8 cellular contexts compared by ENCODE assay signal in the genomic region with DNA sequence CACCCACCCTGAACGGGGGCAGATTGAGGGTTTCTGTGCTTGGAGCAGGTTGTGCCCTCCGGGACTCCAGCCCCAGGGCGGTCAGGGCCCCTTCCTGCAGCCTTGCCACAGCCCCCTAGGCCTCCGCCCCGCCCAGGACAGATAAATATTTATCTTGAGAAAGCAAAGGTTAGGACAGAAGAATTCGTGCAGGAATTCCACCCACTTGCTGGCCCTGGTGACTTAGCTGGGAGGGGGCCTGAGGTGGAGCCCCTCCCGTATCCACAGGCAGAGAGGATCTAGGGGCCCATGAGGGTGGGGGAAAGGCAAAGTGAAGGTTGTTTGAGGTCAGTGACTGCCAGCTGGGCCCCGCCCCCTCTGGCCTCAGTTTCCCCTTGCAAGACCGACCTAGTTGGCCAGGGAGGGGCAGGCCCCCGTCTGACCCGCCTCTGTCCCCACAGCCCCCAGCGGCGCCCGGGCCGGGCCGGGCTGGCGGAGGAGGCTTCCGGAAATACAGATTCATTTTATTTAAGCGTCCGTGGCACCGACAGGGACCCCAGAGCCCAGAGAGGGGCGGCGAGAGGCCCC. TPM values are rescaled to one million over a fixed set of nuclear protein-coding genes. Genes with fewer than 3 reads are reported as not detected.
DNase-seq lines count a peak whose midpoint lies in the region; ATAC-seq and TF ChIP-seq lines count a peak whose summit lies in the region.

No MANE protein-coding gene starts in this region.

- H3K27me3 ChIP-seq in WERI-Rb-1 (ENCODE audit: insufficient read depth, low read depth, severe bottlenecking) = no peaks in the 10 kb centered on the region

- DNase-seq in activated T-helper 2 cell treated with anti-CD3 and anti-CD28 coated beads, Interferon-gamma antibody, Interleukin-2, Interleukin-4, amounts not matched to agents 10 μg/mL and 5 μg/mL and 100 μg/mL, durations not matched to agents 14 hours and 24 hours and 36 hours (ENCODE audit: low spot score) = no peak
- DNase-seq in immature natural killer cell (peak in 1 of 3 donors; percentile 35), GM20000 (ENCODE audit: low spot score) (no peak), WERI-Rb-1 (no peak), A172 (ENCODE audit: low spot score) (no peak)
- peak in 1 of 2 donors; percentile 48 for DNase-seq in stimulated activated effector memory CD8-positive, alpha-beta T cell treated with anti-CD3 and anti-CD28 coated beads, Interleukin-12 subunit alpha, Interleukin-12 subunit beta, amount 100 ng/mL, for 72 hours (ENCODE audit: low spot score in 2 of 2)

- CTCF ChIA-PET in HEK293 (lab: Yijun Ruan, JAX) = interaction anchor here (0.6 to 2.7 kb wide), 4 partner anchors 10 to 626 kb away, joined by 3 to 13 read pairs (median 12); a partner anchor contains a TSS

- POLR2A ChIA-PET in HEK293 (lab: Yijun Ruan, JAX) = interaction anchor here (0.5 to 10.8 kb wide), 13 partner anchors 8 to 252 kb away, joined by 3 to 407 read pairs (median 5); a partner anchor contains a TSS

- H3K4me3 ChIP-seq in HEK293 (ENCODE audit: low read depth, low read length) (peak overlapping the region; percentile 92), WERI-Rb-1 (ENCODE audit: low read depth, low read length) (no peak overlapping the region)

- H3K4me1 Mint-ChIP-seq in activated T-helper 2 cell treated with anti-CD3 and anti-CD28 coated beads, Interferon-gamma antibody, Interleukin-2, Interleukin-4, amounts not matched to agents 10 μg/mL and 5 μg/mL and 100 μg/mL, durations not matched to agents 14 hours and 24 hours and 36 hours (ENCODE audit: low read depth) = peaks cover 14% of the 10 kb centered on the region
- peaks cover 30 to 41% of the 10 kb centered on the region in 2 donors for H3K4me1 Mint-ChIP-seq in immature natural killer cell
- H3K4me1 Mint-ChIP-seq in stimulated activated effector memory CD8-positive, alpha-beta T cell treated with anti-CD3 and anti-CD28 coated beads, Interleukin-12 subunit alpha, Interleukin-12 subunit beta, amount 100 ng/mL, for 72 hours = peaks cover 28% of the 10 kb centered on the region

- H3K36me3 ChIP-seq in HEK293 (ENCODE audit: control insufficient read depth in 2 of 2, insufficient read depth in 1 of 2, low read length in 2 of 2) (peaks cover 21 to 58% of the 10 kb centered on the region in 2 experiments), WERI-Rb-1 (peaks cover 77% of the 10 kb centered on the region)

- no peaks in the 10 kb centered on the region for H3K9me3 ChIP-seq in HEK293 (ENCODE audit: control insufficient read depth, insufficient read depth, low read depth, low read length)
- H3K9me3 ChIP-seq in WERI-Rb-1 (ENCODE audit: severe bottlenecking) = no peaks in the 10 kb centered on the region

- no peak for ATAC-seq in stimulated activated effector memory CD8-positive, alpha-beta T cell treated with anti-CD3 and anti-CD28 coated beads, Interleukin-12 subunit alpha, Interleukin-12 subunit beta, amount 100 ng/mL, for 72 hours
- no peak for ATAC-seq in HG02759 (IDR thresholded peaks at IDR 0.05; ENCODE audit: unreplicated experiment)

- peak overlapping the region; percentile 78 for H3K4me3 Mint-ChIP-seq in activated T-helper 2 cell treated with anti-CD3 and anti-CD28 coated beads, Interferon-gamma antibody, Interleukin-2, Interleukin-4, amounts not matched to agents 10 μg/mL and 5 μg/mL and 100 μg/mL, durations not matched to agents 14 hours and 24 hours and 36 hours (ENCODE audit: low read depth)
- peak overlapping the region; percentile 76 to 84 (median 81) for H3K4me3 Mint-ChIP-seq in immature natural killer cell
- peak overlapping the region; percentile 90 for H3K4me3 Mint-ChIP-seq in stimulated activated effector memory CD8-positive, alpha-beta T cell treated with anti-CD3 and anti-CD28 coated beads, Interleukin-12 subunit alpha, Interleukin-12 subunit beta, amount 100 ng/mL, for 72 hours

- H3K4me1 ChIP-seq in HEK293 (ENCODE audit: control insufficient read depth, insufficient read depth, low read length) = peaks cover 16% of the 10 kb centered on the region

- TF ChIP-seq CTCF in HEK293 (tag by site-specific recombination; IDR thresholded peaks at IDR 0.05) (no peak), GM20000 (IDR thresholded peaks at IDR 0.05; ENCODE audit: extremely low read depth, missing control alignments) (no peak), WERI-Rb-1 (IDR thresholded peaks at IDR 0.05; ENCODE audit: low read depth, low read length) (no peak)

- no peaks in the 10 kb centered on the region for H3K27me3 Mint-ChIP-seq in activated T-helper 2 cell treated with anti-CD3 and anti-CD28 coated beads, Interferon-gamma antibody, Interleukin-2, Interleukin-4, amounts not matched to agents 10 μg/mL and 5 μg/mL and 100 μg/mL, durations not matched to agents 14 hours and 24 hours and 36 hours (ENCODE audit: low read depth)
- peaks cover 52 to 80% (median 64%) of the 10 kb centered on the region in 3 donors for H3K27me3 Mint-ChIP-seq in immature natural killer cell (ENCODE audit: low read depth in 3 of 3)

- H3K27ac ChIP-seq in HEK293 (ENCODE audit: extremely low read depth, low read depth, low read length) = peak overlapping the region; percentile 100
- no peak overlapping the region for H3K27ac ChIP-seq in WERI-Rb-1

- no peaks in the 10 kb centered on the region for H3K9me3 Mint-ChIP-seq in activated T-helper 2 cell treated with anti-CD3 and anti-CD28 coated beads, Interferon-gamma antibody, Interleukin-2, Interleukin-4, amounts not matched to agents 10 μg/mL and 5 μg/mL and 100 μg/mL, durations not matched to agents 14 hours and 24 hours and 36 hours
- no peaks in the 10 kb centered on the region for H3K9me3 Mint-ChIP-seq in immature natural killer cell
- no peaks in the 10 kb centered on the region for H3K9me3 Mint-ChIP-seq in stimulated activated effector memory CD8-positive, alpha-beta T cell treated with anti-CD3 and anti-CD28 coated beads, Interleukin-12 subunit alpha, Interleukin-12 subunit beta, amount 100 ng/mL, for 72 hours

- H3K36me3 Mint-ChIP-seq in activated T-helper 2 cell treated with anti-CD3 and anti-CD28 coated beads, Interferon-gamma antibody, Interleukin-2, Interleukin-4, amounts not matched to agents 10 μg/mL and 5 μg/mL and 100 μg/mL, durations not matched to agents 14 hours and 24 hours and 36 hours (ENCODE audit: low read depth) = peaks cover 59% of the 10 kb centered on the region
- H3K36me3 Mint-ChIP-seq in immature natural killer cell = peaks cover 7 to 37% (median 9%) of the 10 kb centered on the region in 3 donors
- peaks cover 88% of the 10 kb centered on the region for H3K36me3 Mint-ChIP-seq in stimulated activated effector memory CD8-positive, alpha-beta T cell treated with anti-CD3 and anti-CD28 coated beads, Interleukin-12 subunit alpha, Interleukin-12 subunit beta, amount 100 ng/mL, for 72 hours

- intact Hi-C loops in activated T-helper 2 cell treated with anti-CD3 and anti-CD28 coated beads, Interferon-gamma antibody, Interleukin-2, Interleukin-4, amounts not matched to agents 10 μg/mL and 5 μg/mL and 100 μg/mL, durations not matched to agents 14 hours and 24 hours and 36 hours (cut with micrococcal nuclease) = no loop called here

- peak overlapping the region; percentile 88 for H3K27ac Mint-ChIP-seq in activated T-helper 2 cell treated with anti-CD3 and anti-CD28 coated beads, Interferon-gamma antibody, Interleukin-2, Interleukin-4, amounts not matched to agents 10 μg/mL and 5 μg/mL and 100 μg/mL, durations not matched to agents 14 hours and 24 hours and 36 hours
- H3K27ac Mint-ChIP-seq in immature natural killer cell = peak overlapping the region; percentile 88 to 94 (median 92)
- peak overlapping the region; percentile 92 for H3K27ac Mint-ChIP-seq in stimulated activated effector memory CD8-positive, alpha-beta T cell treated with anti-CD3 and anti-CD28 coated beads, Interleukin-12 subunit alpha, Interleukin-12 subunit beta, amount 100 ng/mL, for 72 hours

TF ChIP-seq in HEK293, 187 proteins besides CTCF, POLR2A, EP300 and RAD21 (continues in another document):
- TF ChIP-seq ZFHX2 (tag by site-specific recombination; conservative IDR thresholded peaks at IDR 0.05) = peak; percentile 32; the same call in 1 of the 2 replicates
- 0 out of 2 replicates have a peak, but pooled peaks have one; percentile 32 for TF ChIP-seq ZBTB7A (tag by site-specific recombination; IDR thresholded peaks at IDR 0.05; ENCODE audit: low read depth)
- no peak for TF ChIP-seq ZNF768 (tag by site-specific recombination; IDR thresholded peaks at IDR 0.05)
- TF ChIP-seq ZNF184 (tag by site-specific recombination; IDR thresholded peaks at IDR 0.05) = no peak
- TF ChIP-seq ZNF341 (tag by site-specific recombination; IDR thresholded peaks at IDR 0.05; ENCODE audit: low read depth) = 0 out of 2 replicates have a peak, but pooled peaks have one; percentile 24
- peak; percentile 35; the same call in 1 of the 2 replicates for TF ChIP-seq EGR2 (tag by site-specific recombination; IDR thresholded peaks at IDR 0.05; ENCODE audit: low read depth)
- no peak for TF ChIP-seq ZNF658 (tag by site-specific recombination; IDR thresholded peaks at IDR 0.05)

RNA-seq across cellular contexts. Expression of a gene that starts 5.2 kb away (rescaled TPM):
- 84.7 and 85.4 TPM in 2 replicates for total RNA-seq in activated T-helper 2 cell treated with anti-CD3 and anti-CD28 coated beads, Interferon-gamma antibody, Interleukin-2, Interleukin-4, amounts not matched to agents 10 μg/mL and 5 μg/mL and 100 μg/mL, durations not matched to agents 14 hours and 24 hours and 36 hours
- polyA plus RNA-seq in immature natural killer cell = 10 to 100 TPM in 2 of 3 donors, 1 to 10 TPM in 1; 4.9 to 16.0 (median 10.8) TPM
- total RNA-seq in A172 (2014; rRNA removed; shearing (Covaris generic)) = 7.0 and 19.2 TPM in 2 replicates

RNA-seq across cellular contexts. Expression of a gene that starts 12.0 kb away (rescaled TPM):
- 233 and 240 TPM in 2 replicates for total RNA-seq in activated T-helper 2 cell treated with anti-CD3 and anti-CD28 coated beads, Interferon-gamma antibody, Interleukin-2, Interleukin-4, amounts not matched to agents 10 μg/mL and 5 μg/mL and 100 μg/mL, durations not matched to agents 14 hours and 24 hours and 36 hours
- 100 to 1,000 TPM; 145 to 310 (median 303) TPM for polyA plus RNA-seq in immature natural killer cell
- 42.2 and 78.9 TPM in 2 replicates for total RNA-seq in A172 (2014; rRNA removed; shearing (Covaris generic))

RNA-seq across cellular contexts. Expression of a gene that starts 15.5 kb away (rescaled TPM):
- total RNA-seq in activated T-helper 2 cell treated with anti-CD3 and anti-CD28 coated beads, Interferon-gamma antibody, Interleukin-2, Interleukin-4, amounts not matched to agents 10 μg/mL and 5 μg/mL and 100 μg/mL, durations not matched to agents 14 hours and 24 hours and 36 hours = 214 and 226 TPM in 2 replicates
- 100 to 1,000 TPM; 146 to 246 (median 197) TPM for polyA plus RNA-seq in immature natural killer cell
- total RNA-seq in A172 (2014; rRNA removed; shearing (Covaris generic)) = 124 and 266 TPM in 2 replicates

RNA-seq across cellular contexts. Expression of a gene that starts 15.8 kb away (rescaled TPM):
- total RNA-seq in activated T-helper 2 cell treated with anti-CD3 and anti-CD28 coated beads, Interferon-gamma antibody, Interleukin-2, Interleukin-4, amounts not matched to agents 10 μg/mL and 5 μg/mL and 100 μg/mL, durations not matched to agents 14 hours and 24 hours and 36 hours = 3.5 and 3.7 TPM in 2 replicates
- not detected for polyA plus RNA-seq in immature natural killer cell
- 0.93 and 0.95 TPM in 2 replicates for total RNA-seq in A172 (2014; rRNA removed; shearing (Covaris generic))

RNA-seq across cellular contexts. Expression of a gene that starts 21.7 kb away (rescaled TPM):
- total RNA-seq in activated T-helper 2 cell treated with anti-CD3 and anti-CD28 coated beads, Interferon-gamma antibody, Interleukin-2, Interleukin-4, amounts not matched to agents 10 μg/mL and 5 μg/mL and 100 μg/mL, durations not matched to agents 14 hours and 24 hours and 36 hours = 91.7 and 99.4 TPM in 2 replicates
- 10 to 100 TPM; 50.5 to 98.4 (median 86.9) TPM for polyA plus RNA-seq in immature natural killer cell
- total RNA-seq in A172 (2014; rRNA removed; shearing (Covaris generic)) = 90.5 and 93.6 TPM in 2 replicates
